In genomic region chr20:18466894-18467678, GRCh38 we compare ENCODE assay signal across 1 cellular context.
A peak's percentile ranks its signal among the peaks of the same experiment; 100 is the strongest.
TF ChIP-seq lines count a peak whose summit lies in the region.

Gene DZANK1, minus strand, starts transcription at chr20:18467030. Its CDS starts 1,672 bp downstream, at chr20:18465358.
Gene POLR3F, plus strand, starts transcription at chr20:18467390. Its CDS starts 117 bp downstream, at chr20:18467507.

TF ChIP-seq in HEK293, 187 proteins besides CTCF, POLR2A, EP300 and RAD21 (continued from another document and continues in another):
- TF ChIP-seq ZNF513 (tag by site-specific recombination; IDR thresholded peaks at IDR 0.05) (no peak; the same call in 1 of the 2 replicates), ZNF366 (tag by site-specific recombination; conservative IDR thresholded peaks at IDR 0.05) (no peak), ZNF514 (tag by site-specific recombination; IDR thresholded peaks at IDR 0.05) (no peak), ZNF354C (tag by site-specific recombination; IDR thresholded peaks at IDR 0.05; ENCODE audit: borderline replicate concordance, low read depth) (no peak), BCL11A (tag by site-specific recombination; IDR thresholded peaks at IDR 0.05; ENCODE audit: low read depth) (no peak), ZNF621 (tag by site-specific recombination; IDR thresholded peaks at IDR 0.05) (no peak), ZNF580 (tag by site-specific recombination; IDR thresholded peaks at IDR 0.05) (peak; percentile 61), FEZF1 (tag by site-specific recombination; IDR thresholded peaks at IDR 0.05) (no peak), GLI4 (tag by site-specific recombination; IDR thresholded peaks at IDR 0.05) (no peak), ZNF23 (tag by site-specific recombination; IDR thresholded peaks at IDR 0.05; ENCODE audit: borderline replicate concordance) (no peak), MEIS1 (CRISPR knock-in tag; IDR thresholded peaks at IDR 0.05; ENCODE audit: borderline replicate concordance) (no peak), ZNF704 (tag by site-specific recombination; IDR thresholded peaks at IDR 0.05) (no peak), ZNF558 (tag by site-specific recombination; IDR thresholded peaks at IDR 0.05) (no peak), ZNF518A (tag by site-specific recombination; conservative IDR thresholded peaks at IDR 0.05; ENCODE audit: low read depth) (peak; percentile 68), ZNF629 (tag by site-specific recombination; IDR thresholded peaks at IDR 0.05) (peak; percentile 68), ZNF140 (tag by site-specific recombination; IDR thresholded peaks at IDR 0.05) (no peak), ZIC2 (tag by site-specific recombination; IDR thresholded peaks at IDR 0.05) (peak; percentile 83), ZNF266 (tag by site-specific recombination; IDR thresholded peaks at IDR 0.05; ENCODE audit: low read depth) (no peak), ZNF132 (tag by site-specific recombination; IDR thresholded peaks at IDR 0.05; ENCODE audit: borderline replicate concordance) (no peak), EGR2 (tag by site-specific recombination; IDR thresholded peaks at IDR 0.05; ENCODE audit: low read depth) (peak; percentile 35; the same call in 1 of the 2 replicates), ZNF777 (tag by site-specific recombination; IDR thresholded peaks at IDR 0.05; ENCODE audit: borderline replicate concordance) (no peak), ZBTB49 (tag by site-specific recombination; IDR thresholded peaks at IDR 0.05; ENCODE audit: low read depth) (no peak), SCRT2 (tag by site-specific recombination; IDR thresholded peaks at IDR 0.05) (peak; percentile 31; the same call in 1 of the 2 replicates), ZNF18 (tag by site-specific recombination; IDR thresholded peaks at IDR 0.05) (no peak), ZNF837 (tag by site-specific recombination; IDR thresholded peaks at IDR 0.05) (no peak), ZBTB48 (tag by site-specific recombination; IDR thresholded peaks at IDR 0.05) (peak; percentile 27; the same call in 1 of the 2 replicates), ZNF501 (tag by site-specific recombination; IDR thresholded peaks at IDR 0.05) (no peak; the same call in 1 of the 2 replicates), ZNF544 (tag by site-specific recombination; IDR thresholded peaks at IDR 0.05) (no peak), PRDM6 (tag by site-specific recombination; IDR thresholded peaks at IDR 0.05) (no peak; the same call in 1 of the 2 replicates), ZNF292 (tag by site-specific recombination; IDR thresholded peaks at IDR 0.05; ENCODE audit: borderline replicate concordance, low read depth) (no peak), ZNF362 (tag by site-specific recombination; IDR thresholded peaks at IDR 0.05) (no peak), ZNF169 (tag by site-specific recombination; IDR thresholded peaks at IDR 0.05) (no peak), TRIM28 (IDR thresholded peaks at IDR 0.05; ENCODE audit: borderline replicate concordance, low read length) (no peak), ZNF114 (tag by site-specific recombination; IDR thresholded peaks at IDR 0.05) (no peak), ZFP69B (tag by site-specific recombination; IDR thresholded peaks at IDR 0.05) (no peak; the same call in 1 of the 2 replicates), ZNF488 (tag by site-specific recombination; IDR thresholded peaks at IDR 0.05) (no peak), ZSCAN23 (tag by site-specific recombination; IDR thresholded peaks at IDR 0.05) (no peak), KLF7 (tag by site-specific recombination; IDR thresholded peaks at IDR 0.05; ENCODE audit: borderline replicate concordance) (peak; percentile 81), ZNF654 (tag by site-specific recombination; IDR thresholded peaks at IDR 0.05; ENCODE audit: low read depth) (no peak), INSM2 (tag by site-specific recombination; IDR thresholded peaks at IDR 0.05) (0 out of 2 replicates have a peak, but pooled peaks have one; percentile 54), PATZ1 (tag by site-specific recombination; IDR thresholded peaks at IDR 0.05) (no peak; the same call in 1 of the 2 replicates)
